In the genomic region with DNA sequence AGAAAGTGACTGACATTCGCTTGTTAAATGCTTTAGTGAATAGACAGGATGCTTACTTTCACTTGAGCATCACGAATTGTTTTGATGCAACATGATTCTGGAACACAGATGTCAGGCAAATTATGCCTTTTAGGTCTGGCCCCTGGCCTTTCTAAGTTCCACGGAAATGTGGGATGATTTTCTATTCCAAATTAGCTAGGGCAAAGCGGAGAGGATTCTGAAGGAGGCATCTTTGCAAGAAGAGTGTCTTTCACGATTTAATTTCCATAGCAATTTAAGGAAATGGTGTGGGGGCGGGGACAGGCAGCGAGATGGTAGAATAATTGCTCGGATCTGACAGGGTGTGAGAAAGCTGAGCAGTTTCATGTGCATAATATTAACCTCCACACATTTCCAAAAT, we compare ENCODE assay signal across 22 cellular contexts.
"Had no signal": no experiment of that assay in that cellular context is flagged by ENCODE, and none has a peak within 500 bp of the region (broad histone marks: within the 10 kb centered on the region; RNA-seq: fewer than 3 reads in every experiment).

No MANE protein-coding gene starts in this region.

- H3K4me2 ChIP-seq: smooth muscle cell had no signal

- H3K9ac ChIP-seq: parathyroid adenoma had no signal

- H3K36me3 ChIP-seq: heart right ventricle, suprapubic skin, tibial artery, upper lobe of right lung had no signal

- H3K4me3 ChIP-seq: heart right ventricle, lung, smooth muscle cell, suprapubic skin, tibial artery, upper lobe of right lung had no signal

- H3K79me2 ChIP-seq: parathyroid adenoma had no signal

- ATAC-seq: activated naive CD8-positive, alpha-beta T cell treated with anti-CD3 and anti-CD28 coated beads, Interleukin-2, amount 50 U/mL, for 24 hours; left lobe of liver; T-helper 17 cell; upper lobe of right lung had no signal

- DNase-seq: activated CD4-positive, alpha-beta memory T cell treated with anti-CD3 and anti-CD28 coated beads for 36 hours; activated CD4-positive, alpha-beta T cell treated with anti-CD3 and anti-CD28 coated beads, Interleukin-2, amount 10 ng/mL, durations not matched to agents 24 days and 14 days; activated CD4-positive, CD25-positive, alpha-beta regulatory T cell treated with anti-CD3 and anti-CD28 coated beads, Interleukin-2, amount 50 U/mL, for 72 hours; activated CD8-positive, alpha-beta memory T cell treated with anti-CD3 and anti-CD28 coated beads, Interleukin-2, amount 50 U/mL, for 4 hours; activated gamma-delta T cell treated with Interleukin-2 at 50 U/mL for 16 hours; activated naive CD8-positive, alpha-beta T cell treated with anti-CD3 and anti-CD28 coated beads, Interleukin-2, amount 50 U/mL, for 24 hours; activated T-cell treated with anti-CD3 and anti-CD28 coated beads, Interleukin-2, amount 50 U/mL, for 1 hour; central memory CD4-positive, alpha-beta T cell; mesendoderm; stimulated activated CD4-positive, alpha-beta T cell treated with anti-CD3 and anti-CD28 coated beads, Interleukin-15, amount 100 ng/mL, for 24 hours; stimulated activated CD4-positive, alpha-beta T cell treated with anti-CD3 and anti-CD28 coated beads, Interleukin-2, amount 100 ng/mL, for 24 hours; stimulated activated naive CD4-positive, alpha-beta T cell; T-helper 17 cell; T1000; tibial artery; upper lobe of right lung had no signal

- H3K27me3 ChIP-seq: heart right ventricle, suprapubic skin, tibial artery, upper lobe of right lung had no signal

- H3K4me1 ChIP-seq: parathyroid adenoma, tibial artery, upper lobe of right lung had no signal

- H3K27ac ChIP-seq: parathyroid adenoma, suprapubic skin, tibial artery, upper lobe of right lung had no signal

- H2AFZ ChIP-seq: parathyroid adenoma had no signal

- H3K9me3 ChIP-seq: heart right ventricle, suprapubic skin, tibial artery, upper lobe of right lung had no signal
